Comparison of ENCODE assay signal across 1 cellular context in the genomic region with DNA sequence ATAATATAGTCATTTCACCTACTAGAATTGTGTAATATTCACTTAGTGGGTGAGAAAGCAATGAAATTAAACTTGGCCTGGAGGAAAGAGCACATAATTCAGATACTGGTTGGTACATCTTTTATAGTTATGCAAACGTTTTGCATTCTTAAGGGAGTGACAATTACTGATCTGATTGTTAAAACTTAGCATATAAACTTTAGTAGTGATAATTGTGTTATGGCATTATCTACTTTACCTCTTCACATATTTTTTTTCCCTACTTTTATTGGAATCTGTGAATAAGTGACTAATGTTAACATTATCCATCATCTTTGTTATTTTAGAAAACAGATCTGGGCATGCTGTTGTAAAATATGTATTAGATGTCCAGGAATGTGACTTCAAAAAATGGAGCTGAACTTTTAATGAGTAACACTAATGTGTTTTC.
TF ChIP-seq lines count a peak whose summit lies in the region.

No MANE protein-coding gene starts in this region.

TF ChIP-seq in A549, 52 proteins besides CTCF, POLR2A, EP300 and RAD21 (continued from another document):
- no peak for TF ChIP-seq NFE2L2 (conservative IDR thresholded peaks at IDR 0.05; ENCODE audit: low read length)
TF ChIP-seq in A549: peak in this region for 0.
